ENCODE assay signal across 27 cellular contexts in the genomic region with DNA sequence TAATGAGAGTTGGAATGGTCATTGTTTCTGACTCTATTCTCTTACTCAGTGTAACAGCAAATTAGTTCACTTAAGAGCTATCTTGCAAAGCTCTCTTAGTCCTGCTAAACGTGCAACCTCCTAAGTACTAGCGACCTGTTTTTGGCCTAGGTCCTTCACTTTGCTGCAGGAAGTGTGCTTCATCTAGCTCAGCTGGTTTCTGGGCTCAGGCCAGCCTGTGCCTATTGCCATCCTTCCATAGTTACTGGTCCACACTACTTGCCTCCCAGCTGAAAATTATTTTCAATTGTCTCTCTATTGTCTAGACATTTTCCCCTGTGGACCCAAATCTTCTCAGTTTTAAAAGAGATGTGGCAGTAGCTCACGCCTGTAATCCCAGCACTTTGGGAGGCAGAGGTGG.
"Had no signal": no experiment of that assay in that cellular context is flagged by ENCODE, and none has a peak within 500 bp of the region (broad histone marks: within the 10 kb centered on the region; RNA-seq: fewer than 3 reads in every experiment).

No MANE protein-coding gene starts in this region.

- H3K36me3 Mint-ChIP-seq: activated naive CD8-positive, alpha-beta T cell; mesothelial cell of epicardium; neural progenitor cell; type B pancreatic cell had no signal

- ATAC-seq: activated CD4-positive, alpha-beta T cell treated with anti-CD3 and anti-CD28 coated beads for 36 hours; activated T-helper 17 cell treated with anti-CD3 and anti-CD28 coated beads, Interleukin-2, amount 50 U/mL, for 72 hours; esophagus mucosa; left ventricle myocardium superior; naive thymus-derived CD8-positive, alpha-beta T cell had no signal

- DNase-seq: activated B cell treated with CpG ODN at 0.5 μM for 24 hours; activated CD4-positive, alpha-beta T cell treated with anti-CD3 and anti-CD28 coated beads for 36 hours; activated CD4-positive, alpha-beta T cell treated with anti-CD3 and anti-CD28 coated beads, Interleukin-2, amount 50 U/mL, for 4 hours; activated CD8-positive, alpha-beta memory T cell treated with anti-CD3 and anti-CD28 coated beads for 24 hours; activated CD8-positive, alpha-beta memory T cell treated with anti-CD3 and anti-CD28 coated beads, Interleukin-2, amount 50 U/mL, for 4 hours; activated naive CD4-positive, alpha-beta T cell; activated T-cell treated with anti-CD3 and anti-CD28 coated beads, Interleukin-2, amount 50 U/mL, for 24 hours; adrenal gland; brain microvascular endothelial cell; caudate nucleus; effector memory CD4-positive, alpha-beta T cell; hypothalamus; left ventricle myocardium superior; mammary epithelial cell; naive thymus-derived CD8-positive, alpha-beta T cell; retina; sigmoid colon; stimulated activated CD4-positive, alpha-beta T cell treated with anti-CD3 and anti-CD28 coated beads, Interleukin-2, amount 100 ng/mL, for 48 hours; stimulated activated naive CD4-positive, alpha-beta T cell treated with Interleukin-2 at 50 U/mL for 16 hours; T-helper 9 cell had no signal

- H3K9me3 Mint-ChIP-seq: activated B cell treated with CpG ODN at 0.5 μM for 24 hours; activated T-cell treated with anti-CD3 and anti-CD28 coated beads, Interleukin-2, amount 50 U/mL, for 24 hours; activated T-helper 17 cell treated with anti-CD3 and anti-CD28 coated beads, Interleukin-2, amount 50 U/mL, for 72 hours; mesothelial cell of epicardium; neural progenitor cell; type B pancreatic cell had no signal

- H3K4me3 Mint-ChIP-seq: activated B cell treated with CpG ODN at 0.5 μM for 24 hours; activated CD4-positive, alpha-beta T cell treated with anti-CD3 and anti-CD28 coated beads for 36 hours; activated naive CD8-positive, alpha-beta T cell; activated T-cell treated with anti-CD3 and anti-CD28 coated beads, Interleukin-2, amount 50 U/mL, for 24 hours; activated T-helper 17 cell treated with anti-CD3 and anti-CD28 coated beads, Interleukin-2, amount 50 U/mL, for 72 hours; mesothelial cell of epicardium; naive thymus-derived CD8-positive, alpha-beta T cell; neural progenitor cell; type B pancreatic cell had no signal

- H3K27ac Mint-ChIP-seq: activated B cell treated with CpG ODN at 0.5 μM for 24 hours; activated CD4-positive, alpha-beta T cell treated with anti-CD3 and anti-CD28 coated beads for 36 hours; activated naive CD8-positive, alpha-beta T cell; activated T-cell treated with anti-CD3 and anti-CD28 coated beads, Interleukin-2, amount 50 U/mL, for 24 hours; activated T-helper 17 cell treated with anti-CD3 and anti-CD28 coated beads, Interleukin-2, amount 50 U/mL, for 72 hours; mesothelial cell of epicardium; naive thymus-derived CD8-positive, alpha-beta T cell; neural progenitor cell; progenitor cell of endocrine pancreas; type B pancreatic cell had no signal

- H3K27me3 Mint-ChIP-seq: activated B cell treated with CpG ODN at 0.5 μM for 24 hours; activated CD4-positive, alpha-beta T cell treated with anti-CD3 and anti-CD28 coated beads for 36 hours; activated naive CD8-positive, alpha-beta T cell; activated T-cell treated with anti-CD3 and anti-CD28 coated beads, Interleukin-2, amount 50 U/mL, for 24 hours; activated T-helper 17 cell treated with anti-CD3 and anti-CD28 coated beads, Interleukin-2, amount 50 U/mL, for 72 hours; progenitor cell of endocrine pancreas had no signal
